1 cellular context compared by ENCODE assay signal in the genomic region with DNA sequence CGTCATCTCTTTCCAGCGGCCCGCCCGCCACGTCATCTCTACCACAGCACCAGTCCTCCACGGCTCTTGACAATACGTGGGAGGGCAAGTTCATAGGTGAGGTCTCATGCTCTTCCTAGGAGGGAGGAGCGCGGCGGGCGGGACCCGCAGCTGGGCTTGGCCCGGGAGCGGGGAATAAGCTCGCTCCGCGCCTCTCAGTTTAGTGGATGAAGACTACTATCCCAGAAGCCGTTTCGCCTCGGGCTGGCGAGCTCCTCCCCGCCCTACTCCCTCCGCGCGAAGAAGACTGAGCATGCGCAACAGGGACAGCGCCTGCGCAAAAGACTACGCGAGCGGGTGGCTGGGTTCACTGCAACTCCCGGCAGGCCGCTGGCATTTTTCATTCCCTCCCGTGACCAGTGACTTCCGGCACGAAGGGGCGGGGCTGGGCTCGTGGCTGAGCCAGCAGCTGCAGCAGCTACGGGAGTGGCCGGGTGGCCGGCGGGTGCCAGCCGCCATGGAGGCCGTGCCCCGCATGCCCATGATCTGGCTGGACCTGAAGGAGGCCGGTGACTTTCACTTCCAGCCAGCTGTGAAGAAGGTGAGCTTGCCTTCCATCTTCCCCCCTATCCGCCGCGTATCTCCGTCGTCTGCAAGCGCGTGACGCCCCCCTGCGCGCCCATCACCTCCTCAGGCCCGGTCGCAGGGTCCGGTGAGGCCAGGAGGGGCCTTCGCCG.
TF ChIP-seq lines count a peak whose summit lies in the region.

TSS of gene PTPN23 (plus strand) at position 421 of the 716 bp plus-strand sequence. CDS start at position 497, 76 bp downstream.

TF ChIP-seq in K562, 482 proteins besides CTCF, POLR2A, EP300 and RAD21 (continued from another document and continues in another):
- TF ChIP-seq KHSRP (IDR thresholded peaks at IDR 0.05) = no peak; the same call in 1 of the 2 replicates
- no peak for TF ChIP-seq KAT2B (IDR thresholded peaks at IDR 0.05; ENCODE audit: low read depth, low read length)
- TF ChIP-seq NR4A1 (CRISPR knock-in tag; IDR thresholded peaks at IDR 0.05) = no peak
- 0 out of 2 replicates have a peak, but pooled peaks have one; percentile 23 for TF ChIP-seq NR4A1 (tag; IDR thresholded peaks at IDR 0.05)
- TF ChIP-seq THAP7 (CRISPR knock-in tag; IDR thresholded peaks at IDR 0.05) = no peak; the same call in 1 of the 2 replicates
- TF ChIP-seq, protein P1, sequence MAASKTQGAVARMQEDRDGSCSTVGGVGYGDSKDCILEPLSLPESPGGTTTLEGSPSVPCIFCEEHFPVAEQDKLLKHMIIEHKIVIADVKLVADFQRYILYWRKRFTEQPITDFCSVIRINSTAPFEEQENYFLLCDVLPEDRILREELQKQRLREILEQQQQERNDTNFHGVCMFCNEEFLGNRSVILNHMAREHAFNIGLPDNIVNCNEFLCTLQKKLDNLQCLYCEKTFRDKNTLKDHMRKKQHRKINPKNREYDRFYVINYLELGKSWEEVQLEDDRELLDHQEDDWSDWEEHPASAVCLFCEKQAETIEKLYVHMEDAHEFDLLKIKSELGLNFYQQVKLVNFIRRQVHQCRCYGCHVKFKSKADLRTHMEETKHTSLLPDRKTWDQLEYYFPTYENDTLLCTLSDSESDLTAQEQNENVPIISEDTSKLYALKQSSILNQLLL (CRISPR knock-in tag; IDR thresholded peaks at IDR 0.05; ENCODE audit: borderline replicate concordance) = no peak
- TF ChIP-seq, protein P2, sequence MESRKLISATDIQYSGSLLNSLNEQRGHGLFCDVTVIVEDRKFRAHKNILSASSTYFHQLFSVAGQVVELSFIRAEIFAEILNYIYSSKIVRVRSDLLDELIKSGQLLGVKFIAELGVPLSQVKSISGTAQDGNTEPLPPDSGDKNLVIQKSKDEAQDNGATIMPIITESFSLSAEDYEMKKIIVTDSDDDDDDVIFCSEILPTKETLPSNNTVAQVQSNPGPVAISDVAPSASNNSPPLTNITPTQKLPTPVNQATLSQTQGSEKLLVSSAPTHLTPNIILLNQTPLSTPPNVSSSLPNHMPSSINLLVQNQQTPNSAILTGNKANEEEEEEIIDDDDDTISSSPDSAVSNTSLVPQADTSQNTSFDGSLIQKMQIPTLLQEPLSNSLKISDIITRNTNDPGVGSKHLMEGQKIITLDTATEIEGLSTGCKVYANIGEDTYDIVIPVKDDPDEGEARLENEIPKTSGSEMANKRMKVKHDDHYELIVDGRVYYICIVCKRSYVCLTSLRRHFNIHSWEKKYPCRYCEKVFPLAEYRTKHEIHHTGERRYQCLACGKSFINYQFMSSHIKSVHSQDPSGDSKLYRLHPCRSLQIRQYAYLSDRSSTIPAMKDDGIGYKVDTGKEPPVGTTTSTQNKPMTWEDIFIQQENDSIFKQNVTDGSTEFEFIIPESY (CRISPR knock-in tag; IDR thresholded peaks at IDR 0.05) = peak; percentile 44
- TF ChIP-seq PTBP1 (IDR thresholded peaks at IDR 0.05; ENCODE audit: low read depth, low read length) = 0 out of 2 replicates have a peak, but pooled peaks have one; percentile 34
- TF ChIP-seq ZNF785 (CRISPR knock-in tag; IDR thresholded peaks at IDR 0.05) = no peak
- TF ChIP-seq NFIC (IDR thresholded peaks at IDR 0.05) = peak; percentile 36; the same call in 1 of the 2 replicates
- no peak; the same call in 1 of the 2 replicates for TF ChIP-seq ZBTB17 (CRISPR knock-in tag; IDR thresholded peaks at IDR 0.05)
- TF ChIP-seq MCM3 (IDR thresholded peaks at IDR 0.05) = no peak
- peak; percentile 97 for TF ChIP-seq GABPA (tag; conservative IDR thresholded peaks at IDR 0.05; ENCODE audit: low read depth)
- TF ChIP-seq, protein P3, sequence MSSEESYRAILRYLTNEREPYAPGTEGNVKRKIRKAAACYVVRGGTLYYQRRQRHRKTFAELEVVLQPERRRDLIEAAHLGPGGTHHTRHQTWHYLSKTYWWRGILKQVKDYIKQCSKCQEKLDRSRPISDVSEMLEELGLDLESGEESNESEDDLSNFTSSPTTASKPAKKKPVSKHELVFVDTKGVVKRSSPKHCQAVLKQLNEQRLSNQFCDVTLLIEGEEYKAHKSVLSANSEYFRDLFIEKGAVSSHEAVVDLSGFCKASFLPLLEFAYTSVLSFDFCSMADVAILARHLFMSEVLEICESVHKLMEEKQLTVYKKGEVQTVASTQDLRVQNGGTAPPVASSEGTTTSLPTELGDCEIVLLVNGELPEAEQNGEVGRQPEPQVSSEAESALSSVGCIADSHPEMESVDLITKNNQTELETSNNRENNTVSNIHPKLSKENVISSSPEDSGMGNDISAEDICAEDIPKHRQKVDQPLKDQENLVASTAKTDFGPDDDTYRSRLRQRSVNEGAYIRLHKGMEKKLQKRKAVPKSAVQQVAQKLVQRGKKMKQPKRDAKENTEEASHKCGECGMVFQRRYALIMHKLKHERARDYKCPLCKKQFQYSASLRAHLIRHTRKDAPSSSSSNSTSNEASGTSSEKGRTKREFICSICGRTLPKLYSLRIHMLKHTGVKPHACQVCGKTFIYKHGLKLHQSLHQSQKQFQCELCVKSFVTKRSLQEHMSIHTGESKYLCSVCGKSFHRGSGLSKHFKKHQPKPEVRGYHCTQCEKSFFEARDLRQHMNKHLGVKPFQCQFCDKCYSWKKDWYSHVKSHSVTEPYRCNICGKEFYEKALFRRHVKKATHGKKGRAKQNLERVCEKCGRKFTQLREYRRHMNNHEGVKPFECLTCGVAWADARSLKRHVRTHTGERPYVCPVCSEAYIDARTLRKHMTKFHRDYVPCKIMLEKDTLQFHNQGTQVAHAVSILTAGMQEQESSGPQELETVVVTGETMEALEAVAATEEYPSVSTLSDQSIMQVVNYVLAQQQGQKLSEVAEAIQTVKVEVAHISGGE (CRISPR knock-in tag; IDR thresholded peaks at IDR 0.05) = peak in 1 of 3 experiments; percentile 89; a peak in 2 of 6 replicates
- peak; percentile 42; the same call in 1 of the 2 replicates for TF ChIP-seq MYNN (IDR thresholded peaks at IDR 0.05)
- no peak for TF ChIP-seq MYNN (CRISPR knock-in tag; IDR thresholded peaks at IDR 0.05)
- TF ChIP-seq ILF3 (IDR thresholded peaks at IDR 0.05; ENCODE audit: borderline replicate concordance) = no peak
- TF ChIP-seq ERF (CRISPR knock-in tag; IDR thresholded peaks at IDR 0.05) = peak; percentile 57; the same call in 1 of the 2 replicates
- peak; percentile 50 for TF ChIP-seq C11orf30 (IDR thresholded peaks at IDR 0.05; ENCODE audit: low read depth)
- no peak for TF ChIP-seq ZNF212 (CRISPR knock-in tag; IDR thresholded peaks at IDR 0.05)
- no peak for TF ChIP-seq HIVEP1 (CRISPR knock-in tag; IDR thresholded peaks at IDR 0.05)
- TF ChIP-seq ZNF263 (CRISPR knock-in tag; IDR thresholded peaks at IDR 0.05; ENCODE audit: borderline replicate concordance) = peak; percentile 96
- TF ChIP-seq LEF1 (IDR thresholded peaks at IDR 0.05) = peak; percentile 59; the same call in 1 of the 2 replicates
- TF ChIP-seq CBX2 (IDR thresholded peaks at IDR 0.05; ENCODE audit: insufficient read depth, low read length, poor library complexity, severe bottlenecking) = no peak
- 0 out of 2 replicates have a peak, but pooled peaks have one; percentile 4 for TF ChIP-seq GMEB1 (CRISPR knock-in tag; IDR thresholded peaks at IDR 0.05)
- TF ChIP-seq ARID4B (CRISPR knock-in tag; IDR thresholded peaks at IDR 0.05) = peak; percentile 95
- no peak; the same call in 1 of the 2 replicates for TF ChIP-seq CC2D1A (IDR thresholded peaks at IDR 0.05)
- no peak; the same call in 1 of the 2 replicates for TF ChIP-seq CBFB (CRISPR knock-in tag; IDR thresholded peaks at IDR 0.05)
- TF ChIP-seq PHF20 (IDR thresholded peaks at IDR 0.05; ENCODE audit: partially characterized antibody) = peak; percentile 86
- TF ChIP-seq, protein P4, sequence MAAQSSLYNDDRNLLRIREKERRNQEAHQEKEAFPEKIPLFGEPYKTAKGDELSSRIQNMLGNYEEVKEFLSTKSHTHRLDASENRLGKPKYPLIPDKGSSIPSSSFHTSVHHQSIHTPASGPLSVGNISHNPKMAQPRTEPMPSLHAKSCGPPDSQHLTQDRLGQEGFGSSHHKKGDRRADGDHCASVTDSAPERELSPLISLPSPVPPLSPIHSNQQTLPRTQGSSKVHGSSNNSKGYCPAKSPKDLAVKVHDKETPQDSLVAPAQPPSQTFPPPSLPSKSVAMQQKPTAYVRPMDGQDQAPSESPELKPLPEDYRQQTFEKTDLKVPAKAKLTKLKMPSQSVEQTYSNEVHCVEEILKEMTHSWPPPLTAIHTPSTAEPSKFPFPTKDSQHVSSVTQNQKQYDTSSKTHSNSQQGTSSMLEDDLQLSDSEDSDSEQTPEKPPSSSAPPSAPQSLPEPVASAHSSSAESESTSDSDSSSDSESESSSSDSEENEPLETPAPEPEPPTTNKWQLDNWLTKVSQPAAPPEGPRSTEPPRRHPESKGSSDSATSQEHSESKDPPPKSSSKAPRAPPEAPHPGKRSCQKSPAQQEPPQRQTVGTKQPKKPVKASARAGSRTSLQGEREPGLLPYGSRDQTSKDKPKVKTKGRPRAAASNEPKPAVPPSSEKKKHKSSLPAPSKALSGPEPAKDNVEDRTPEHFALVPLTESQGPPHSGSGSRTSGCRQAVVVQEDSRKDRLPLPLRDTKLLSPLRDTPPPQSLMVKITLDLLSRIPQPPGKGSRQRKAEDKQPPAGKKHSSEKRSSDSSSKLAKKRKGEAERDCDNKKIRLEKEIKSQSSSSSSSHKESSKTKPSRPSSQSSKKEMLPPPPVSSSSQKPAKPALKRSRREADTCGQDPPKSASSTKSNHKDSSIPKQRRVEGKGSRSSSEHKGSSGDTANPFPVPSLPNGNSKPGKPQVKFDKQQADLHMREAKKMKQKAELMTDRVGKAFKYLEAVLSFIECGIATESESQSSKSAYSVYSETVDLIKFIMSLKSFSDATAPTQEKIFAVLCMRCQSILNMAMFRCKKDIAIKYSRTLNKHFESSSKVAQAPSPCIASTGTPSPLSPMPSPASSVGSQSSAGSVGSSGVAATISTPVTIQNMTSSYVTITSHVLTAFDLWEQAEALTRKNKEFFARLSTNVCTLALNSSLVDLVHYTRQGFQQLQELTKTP (IDR thresholded peaks at IDR 0.05; ENCODE audit: low read depth in 1 of 2, partially characterized antibody in 2 of 2) = peak in 1 of 2 experiments; percentile 91
- no peak for TF ChIP-seq TCFL5 (CRISPR knock-in tag; conservative IDR thresholded peaks at IDR 0.05)
- TF ChIP-seq JUND (IDR thresholded peaks at IDR 0.05; ENCODE audit: borderline replicate concordance, low read depth, low read length) = peak; percentile 51
- no peak; the same call in 2 of the 3 replicates for TF ChIP-seq JUND (tag; IDR thresholded peaks at IDR 0.05; ENCODE audit: borderline replicate concordance, low read depth, low read length)
- TF ChIP-seq MNT (conservative IDR thresholded peaks at IDR 0.05) = peak; percentile 93 to 97
- TF ChIP-seq BCOR (IDR thresholded peaks at IDR 0.05) = peak; percentile 77; the same call in 1 of the 2 replicates
- 0 out of 2 replicates have a peak, but pooled peaks have one; percentile 9 for TF ChIP-seq CHD2 (IDR thresholded peaks at IDR 0.05; ENCODE audit: low read depth, low read length)
- TF ChIP-seq LARP7 (IDR thresholded peaks at IDR 0.05) = peak; percentile 93
